Comparison of ENCODE assay signal across 8 cellular contexts in genomic region chr17:55750750-55751641, GRCh38. TPM values are rescaled to one million over a fixed set of nuclear protein-coding genes. Genes with fewer than 3 reads are reported as not detected.
DNase-seq lines count a peak whose midpoint lies in the region; TF ChIP-seq lines count a peak whose summit lies in the region.

PCTP (plus strand) TSS chr17:55751051; CDS start chr17:55751104, 53 bp downstream.

- no peaks in the 10 kb centered on the region for H3K9me3 Mint-ChIP-seq in HFFc6

- in situ Hi-C loops in astrocyte of the cerebellum (cut with HindIII; ENCODE audit: low sequenced_read_pairs), result loop anchor here (25.0 kb wide), 1 partner anchor 214 kb away; no protein-coding TSS in a partner anchor

- H3K4me1 Mint-ChIP-seq in HFFc6 (ENCODE audit: low read depth), result peaks cover 24% of the 10 kb centered on the region

- H3K4me3 ChIP-seq in astrocyte of the cerebellum (ENCODE audit: low read depth, low read length), result peak within 1 kb of the TSS; percentile 78

- H3K36me3 Mint-ChIP-seq in HFFc6 (ENCODE audit: low read depth), result peaks cover 11% of the 10 kb centered on the region

- H3K27ac Mint-ChIP-seq in HFFc6, result peak within 1 kb of the TSS; percentile 79

- TF ChIP-seq CTCF in GM10266 (IDR thresholded peaks at IDR 0.05; ENCODE audit: control insufficient read depth, insufficient read depth, low read depth, missing control alignments) (peak; percentile 15), HFFc6 (IDR thresholded peaks at IDR 0.05) (peak; percentile 74), astrocyte of the cerebellum (IDR thresholded peaks at IDR 0.05; ENCODE audit: low read depth, low read length, missing control alignments) (peak; percentile 63)

- peaks cover 3% of the 10 kb centered on the region; the same call in 1 of the 2 replicates for H3K27me3 Mint-ChIP-seq in HFFc6 (ENCODE audit: insufficient read depth)

- peak within 1 kb of the TSS; percentile 91 for H3K4me3 Mint-ChIP-seq in HFFc6

- peak; percentile 89 for DNase-seq in GM10266 (ENCODE audit: extremely low spot score)
- DNase-seq in HFFc6, result peak; percentile 94
- peak; percentile 91 for DNase-seq in MV-4-11 (lab: John Stamatoyannopoulos, UW)
- peak; percentile 56 for DNase-seq in T-helper 22 cell (ENCODE audit: low read depth)
- DNase-seq in astrocyte of the cerebellum (ENCODE audit: low read depth), result peak; percentile 45
- DNase-seq in hepatic stellate cell (ENCODE audit: low spot score), result peak; percentile 89
- peak; percentile 75 for DNase-seq in renal cortical epithelial cell (ENCODE audit: low read depth)
- no peak for DNase-seq in NCI-H1105 (lab: John Stamatoyannopoulos, UW)

RNA-seq across cellular contexts. Expression of gene PCTP, which starts in this region (rescaled TPM):
- 10 to 100 TPM in 4 of 6 experiments, 1 to 10 TPM in 2; 9.7 to 13.5 (median 11.2) TPM for total RNA-seq in HFFc6 (2021; fragmentation: NEBNext Ultra II Directional; extraction: Animal tissue kit (Norgen Biotek cat#: 25700))
- total RNA-seq in renal cortical epithelial cell, result 24.0 and 26.0 TPM in 2 replicates

Comparison
In these comparisons a context has a peak if more than half of its experiments do, and no peak if none do; other contexts are left out.
1. CTCF ChIP-seq: peak in every context shown above with its lines; median percentile 74 in HFFc6; 63 in astrocyte of the cerebellum; 15 in GM10266.